1 cellular context compared by ENCODE assay signal in the genomic region with DNA sequence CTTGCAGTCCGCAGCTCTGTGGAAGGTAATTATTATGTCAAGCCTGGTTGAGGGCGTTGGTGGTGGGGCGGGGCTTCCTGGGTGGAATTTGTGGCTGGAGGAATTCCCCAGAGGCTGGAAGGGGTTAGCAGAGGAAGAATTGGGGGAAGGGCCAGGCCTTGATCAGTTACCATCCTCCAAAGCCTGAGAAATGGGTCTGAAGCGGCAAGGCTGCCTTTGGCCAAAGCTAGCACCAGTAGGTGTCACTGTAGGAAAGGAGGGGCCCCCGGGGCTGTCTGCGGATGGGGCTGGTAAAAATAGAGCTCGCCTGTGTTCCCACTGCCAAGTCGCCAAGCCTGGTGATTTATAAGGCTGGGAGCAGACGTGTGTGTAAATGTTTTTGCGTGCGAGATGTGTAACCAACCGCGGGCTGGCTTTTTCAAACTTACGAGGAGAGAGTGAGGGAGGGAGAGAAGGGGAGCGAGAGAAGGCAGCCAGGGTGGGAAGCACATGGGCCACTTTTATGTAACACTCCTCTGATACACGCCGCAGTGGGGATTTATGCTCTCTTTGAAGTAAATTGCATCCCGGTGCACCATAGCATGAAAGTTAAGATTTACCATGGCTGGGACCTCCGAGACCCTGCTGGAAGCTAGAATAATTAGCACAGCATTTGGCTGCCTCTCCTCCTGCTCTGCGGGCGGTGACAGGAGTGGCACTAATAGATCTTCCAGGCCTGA.
TF ChIP-seq lines count a peak whose summit lies in the region.

No MANE protein-coding gene starts in this region.

TF ChIP-seq in WTC11, 78 proteins besides CTCF, POLR2A, EP300 and RAD21 (continued from another document):
- TF ChIP-seq, protein P1, sequence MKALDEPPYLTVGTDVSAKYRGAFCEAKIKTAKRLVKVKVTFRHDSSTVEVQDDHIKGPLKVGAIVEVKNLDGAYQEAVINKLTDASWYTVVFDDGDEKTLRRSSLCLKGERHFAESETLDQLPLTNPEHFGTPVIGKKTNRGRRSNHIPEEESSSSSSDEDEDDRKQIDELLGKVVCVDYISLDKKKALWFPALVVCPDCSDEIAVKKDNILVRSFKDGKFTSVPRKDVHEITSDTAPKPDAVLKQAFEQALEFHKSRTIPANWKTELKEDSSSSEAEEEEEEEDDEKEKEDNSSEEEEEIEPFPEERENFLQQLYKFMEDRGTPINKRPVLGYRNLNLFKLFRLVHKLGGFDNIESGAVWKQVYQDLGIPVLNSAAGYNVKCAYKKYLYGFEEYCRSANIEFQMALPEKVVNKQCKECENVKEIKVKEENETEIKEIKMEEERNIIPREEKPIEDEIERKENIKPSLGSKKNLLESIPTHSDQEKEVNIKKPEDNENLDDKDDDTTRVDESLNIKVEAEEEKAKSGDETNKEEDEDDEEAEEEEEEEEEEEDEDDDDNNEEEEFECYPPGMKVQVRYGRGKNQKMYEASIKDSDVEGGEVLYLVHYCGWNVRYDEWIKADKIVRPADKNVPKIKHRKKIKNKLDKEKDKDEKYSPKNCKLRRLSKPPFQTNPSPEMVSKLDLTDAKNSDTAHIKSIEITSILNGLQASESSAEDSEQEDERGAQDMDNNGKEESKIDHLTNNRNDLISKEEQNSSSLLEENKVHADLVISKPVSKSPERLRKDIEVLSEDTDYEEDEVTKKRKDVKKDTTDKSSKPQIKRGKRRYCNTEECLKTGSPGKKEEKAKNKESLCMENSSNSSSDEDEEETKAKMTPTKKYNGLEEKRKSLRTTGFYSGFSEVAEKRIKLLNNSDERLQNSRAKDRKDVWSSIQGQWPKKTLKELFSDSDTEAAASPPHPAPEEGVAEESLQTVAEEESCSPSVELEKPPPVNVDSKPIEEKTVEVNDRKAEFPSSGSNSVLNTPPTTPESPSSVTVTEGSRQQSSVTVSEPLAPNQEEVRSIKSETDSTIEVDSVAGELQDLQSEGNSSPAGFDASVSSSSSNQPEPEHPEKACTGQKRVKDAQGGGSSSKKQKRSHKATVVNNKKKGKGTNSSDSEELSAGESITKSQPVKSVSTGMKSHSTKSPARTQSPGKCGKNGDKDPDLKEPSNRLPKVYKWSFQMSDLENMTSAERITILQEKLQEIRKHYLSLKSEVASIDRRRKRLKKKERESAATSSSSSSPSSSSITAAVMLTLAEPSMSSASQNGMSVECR (CRISPR knock-in tag; IDR thresholded peaks at IDR 0.05; ENCODE audit: borderline replicate concordance) = no peak
- TF ChIP-seq, protein P2, sequence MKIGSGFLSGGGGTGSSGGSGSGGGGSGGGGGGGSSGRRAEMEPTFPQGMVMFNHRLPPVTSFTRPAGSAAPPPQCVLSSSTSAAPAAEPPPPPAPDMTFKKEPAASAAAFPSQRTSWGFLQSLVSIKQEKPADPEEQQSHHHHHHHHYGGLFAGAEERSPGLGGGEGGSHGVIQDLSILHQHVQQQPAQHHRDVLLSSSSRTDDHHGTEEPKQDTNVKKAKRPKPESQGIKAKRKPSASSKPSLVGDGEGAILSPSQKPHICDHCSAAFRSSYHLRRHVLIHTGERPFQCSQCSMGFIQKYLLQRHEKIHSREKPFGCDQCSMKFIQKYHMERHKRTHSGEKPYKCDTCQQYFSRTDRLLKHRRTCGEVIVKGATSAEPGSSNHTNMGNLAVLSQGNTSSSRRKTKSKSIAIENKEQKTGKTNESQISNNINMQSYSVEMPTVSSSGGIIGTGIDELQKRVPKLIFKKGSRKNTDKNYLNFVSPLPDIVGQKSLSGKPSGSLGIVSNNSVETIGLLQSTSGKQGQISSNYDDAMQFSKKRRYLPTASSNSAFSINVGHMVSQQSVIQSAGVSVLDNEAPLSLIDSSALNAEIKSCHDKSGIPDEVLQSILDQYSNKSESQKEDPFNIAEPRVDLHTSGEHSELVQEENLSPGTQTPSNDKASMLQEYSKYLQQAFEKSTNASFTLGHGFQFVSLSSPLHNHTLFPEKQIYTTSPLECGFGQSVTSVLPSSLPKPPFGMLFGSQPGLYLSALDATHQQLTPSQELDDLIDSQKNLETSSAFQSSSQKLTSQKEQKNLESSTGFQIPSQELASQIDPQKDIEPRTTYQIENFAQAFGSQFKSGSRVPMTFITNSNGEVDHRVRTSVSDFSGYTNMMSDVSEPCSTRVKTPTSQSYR (CRISPR knock-in tag; IDR thresholded peaks at IDR 0.05) = 0 out of 2 replicates have a peak, but pooled peaks have one; percentile 16
- TF ChIP-seq JAZF1 (CRISPR knock-in tag; IDR thresholded peaks at IDR 0.05) (no peak), TEAD1 (CRISPR knock-in tag; IDR thresholded peaks at IDR 0.05) (no peak), RORB (CRISPR knock-in tag; IDR thresholded peaks at IDR 0.05) (no peak), PRDM15 (CRISPR knock-in tag; IDR thresholded peaks at IDR 0.05) (peak; percentile 34; the same call in 1 of the 2 replicates), ZNF396 (CRISPR knock-in tag; IDR thresholded peaks at IDR 0.05; ENCODE audit: borderline replicate concordance) (no peak), NFYB (CRISPR knock-in tag; conservative IDR thresholded peaks at IDR 0.05; ENCODE audit: low read depth) (no peak), ERG (CRISPR knock-in tag; IDR thresholded peaks at IDR 0.05) (no peak), MYBL2 (CRISPR knock-in tag; IDR thresholded peaks at IDR 0.05) (no peak)
- TF ChIP-seq, protein P3, sequence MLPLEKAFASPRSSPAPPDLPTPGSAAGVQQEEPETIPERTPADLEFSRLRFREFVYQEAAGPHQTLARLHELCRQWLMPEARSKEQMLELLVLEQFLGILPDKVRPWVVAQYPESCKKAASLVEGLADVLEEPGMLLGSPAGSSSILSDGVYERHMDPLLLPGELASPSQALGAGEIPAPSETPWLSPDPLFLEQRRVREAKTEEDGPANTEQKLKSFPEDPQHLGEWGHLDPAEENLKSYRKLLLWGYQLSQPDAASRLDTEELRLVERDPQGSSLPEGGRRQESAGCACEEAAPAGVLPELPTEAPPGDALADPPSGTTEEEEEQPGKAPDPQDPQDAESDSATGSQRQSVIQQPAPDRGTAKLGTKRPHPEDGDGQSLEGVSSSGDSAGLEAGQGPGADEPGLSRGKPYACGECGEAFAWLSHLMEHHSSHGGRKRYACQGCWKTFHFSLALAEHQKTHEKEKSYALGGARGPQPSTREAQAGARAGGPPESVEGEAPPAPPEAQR (CRISPR knock-in tag; IDR thresholded peaks at IDR 0.05) = no peak
